Comparison of ENCODE assay signal across 8 cellular contexts in the genomic region with DNA sequence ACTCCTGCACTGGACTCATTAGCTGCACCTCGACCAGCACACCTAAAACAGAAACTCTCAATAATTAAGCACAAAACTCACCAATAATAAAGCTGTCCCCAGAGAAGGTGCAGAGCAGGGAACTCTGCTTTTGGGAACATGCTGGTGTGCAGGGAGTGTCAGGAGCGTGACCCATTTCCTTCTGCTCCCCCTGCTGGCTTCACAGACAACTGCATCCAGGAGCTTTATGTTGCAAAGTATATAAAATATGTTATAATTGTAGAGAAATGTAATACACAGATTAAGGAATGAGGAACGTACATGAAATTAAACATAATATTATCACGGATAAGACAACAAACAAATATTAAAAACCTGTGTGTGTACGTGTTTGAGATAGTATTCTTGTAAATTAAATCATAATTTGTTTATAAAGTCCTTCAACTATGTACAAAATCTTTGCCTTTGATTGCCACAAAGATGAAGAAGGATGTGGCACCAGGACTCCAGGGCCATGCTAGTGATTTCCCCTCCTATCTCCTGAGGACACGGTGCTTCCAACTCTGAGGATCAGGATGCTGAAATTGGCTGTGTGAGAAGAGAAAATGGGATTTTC.
A peak's percentile ranks its signal among the peaks of the same experiment; 100 is the strongest.
DNase-seq lines count a peak whose midpoint lies in the region; ATAC-seq and TF ChIP-seq lines count a peak whose summit lies in the region.

No MANE protein-coding gene starts in this region.

- no peak for TF ChIP-seq POLR2A in breast epithelium (IDR thresholded peaks at IDR 0.05)

- H3K36me3 ChIP-seq in BJ (ENCODE audit: control insufficient read depth, insufficient read depth, low read length): no peaks in the 10 kb centered on the region
- no peaks in the 10 kb centered on the region for H3K36me3 ChIP-seq in SK-N-MC (ENCODE audit: insufficient read depth, low read length)
- H3K36me3 ChIP-seq in breast epithelium: no peaks in the 10 kb centered on the region
- no peaks in the 10 kb centered on the region for H3K36me3 ChIP-seq in liver (ENCODE audit: control insufficient read depth in 4 of 4, insufficient read depth in 3 of 4, low read depth in 1 of 4, low read length in 3 of 4)

- H3K4me1 ChIP-seq in breast epithelium (no peaks in the 10 kb centered on the region), liver (ENCODE audit: control insufficient read depth in 4 of 4, insufficient read depth in 4 of 4, low read length in 3 of 4) (no peaks in the 10 kb centered on the region)

- intact Hi-C loops in breast epithelium (cut with DNase I; ENCODE audit: low total_unique reads): no loop called here

- 9% methylated on average over 6 of the region's 6 CpGs for WGBS in liver

- ATAC-seq in GM18867 (IDR thresholded peaks at IDR 0.05; ENCODE audit: unreplicated experiment): peak; percentile 70
- peak; percentile 50 for ATAC-seq in HG03520 (IDR thresholded peaks at IDR 0.05; ENCODE audit: unreplicated experiment)
- ATAC-seq in HG03432 (IDR thresholded peaks at IDR 0.05; ENCODE audit: unreplicated experiment): no peak

- H3K9me3 ChIP-seq in SK-N-MC (ENCODE audit: low read depth, low read length) (no peaks in the 10 kb centered on the region), breast epithelium (no peaks in the 10 kb centered on the region), liver (ENCODE audit: control insufficient read depth in 4 of 4, low read length in 3 of 4) (no peaks in the 10 kb centered on the region)

- TF ChIP-seq CTCF in BJ (IDR thresholded peaks at IDR 0.05; ENCODE audit: insufficient read depth, low read depth, low read length) (peak; percentile 91), breast epithelium (IDR thresholded peaks at IDR 0.05) (peak; percentile 28 to 68 (median 64)), liver (IDR thresholded peaks at IDR 0.05; ENCODE audit: low read depth, low read length, missing input control) (peak; percentile 82)

- H3K4me3 ChIP-seq in BJ (ENCODE audit: low read depth, low read length) (no peak overlapping the region), SK-N-MC (no peak overlapping the region), breast epithelium (no peak overlapping the region), liver (ENCODE audit: low read depth in 1 of 3, low read length in 3 of 3) (no peak overlapping the region)

- H3K27ac ChIP-seq in SK-N-MC (no peak overlapping the region), breast epithelium (no peak overlapping the region), liver (ENCODE audit: low read depth in 1 of 2, low read length in 2 of 2) (no peak overlapping the region)

- DNase-seq in BJ (ENCODE audit: low read depth) (no peak), SK-N-MC (ENCODE audit: low read depth, low spot score) (peak; percentile 1), breast epithelium (ENCODE audit: low spot score in 2 of 2) (no peak), stromal cell of bone marrow (ENCODE audit: low read depth) (peak; percentile 13)

- CTCF ChIA-PET in BJ (lab: Yijun Ruan, JAX): interaction anchor here (0.7 to 3.8 kb wide), 18 partner anchors 9 to 90 kb away, joined by 3 to 27 read pairs (median 4); a partner anchor contains a TSS

- POLR2A ChIA-PET in BJ (lab: Charles Lee): no interaction called here

- TF ChIP-seq RAD21 in liver (IDR thresholded peaks at IDR 0.05): peak; percentile 61 to 75

- H3K27me3 ChIP-seq in BJ (ENCODE audit: control insufficient read depth, insufficient read depth, low read length) (peaks cover 1% of the 10 kb centered on the region), breast epithelium (peaks cover 0 to 11% of the 10 kb centered on the region in 2 donors), liver (ENCODE audit: control insufficient read depth in 4 of 4, insufficient read depth in 4 of 4, low read length in 3 of 4) (peaks cover 0 to 8% (median 2%) of the 10 kb centered on the region in 4 donors)

- H3K9ac ChIP-seq in SK-N-MC (ENCODE audit: insufficient read length) (no peak overlapping the region), liver (ENCODE audit: low read depth in 1 of 2, low read length in 2 of 2) (no peak overlapping the region)

TF ChIP-seq in liver, 16 proteins besides CTCF, POLR2A, EP300 and RAD21:
- TF ChIP-seq FOXA1 (IDR thresholded peaks at IDR 0.05): no peak
- TF ChIP-seq, protein P1, sequence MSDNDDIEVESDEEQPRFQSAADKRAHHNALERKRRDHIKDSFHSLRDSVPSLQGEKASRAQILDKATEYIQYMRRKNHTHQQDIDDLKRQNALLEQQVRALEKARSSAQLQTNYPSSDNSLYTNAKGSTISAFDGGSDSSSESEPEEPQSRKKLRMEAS (IDR thresholded peaks at IDR 0.05): no peak
- TF ChIP-seq TAF1 (conservative IDR thresholded peaks at IDR 0.05): no peak
- TF ChIP-seq, protein P2, sequence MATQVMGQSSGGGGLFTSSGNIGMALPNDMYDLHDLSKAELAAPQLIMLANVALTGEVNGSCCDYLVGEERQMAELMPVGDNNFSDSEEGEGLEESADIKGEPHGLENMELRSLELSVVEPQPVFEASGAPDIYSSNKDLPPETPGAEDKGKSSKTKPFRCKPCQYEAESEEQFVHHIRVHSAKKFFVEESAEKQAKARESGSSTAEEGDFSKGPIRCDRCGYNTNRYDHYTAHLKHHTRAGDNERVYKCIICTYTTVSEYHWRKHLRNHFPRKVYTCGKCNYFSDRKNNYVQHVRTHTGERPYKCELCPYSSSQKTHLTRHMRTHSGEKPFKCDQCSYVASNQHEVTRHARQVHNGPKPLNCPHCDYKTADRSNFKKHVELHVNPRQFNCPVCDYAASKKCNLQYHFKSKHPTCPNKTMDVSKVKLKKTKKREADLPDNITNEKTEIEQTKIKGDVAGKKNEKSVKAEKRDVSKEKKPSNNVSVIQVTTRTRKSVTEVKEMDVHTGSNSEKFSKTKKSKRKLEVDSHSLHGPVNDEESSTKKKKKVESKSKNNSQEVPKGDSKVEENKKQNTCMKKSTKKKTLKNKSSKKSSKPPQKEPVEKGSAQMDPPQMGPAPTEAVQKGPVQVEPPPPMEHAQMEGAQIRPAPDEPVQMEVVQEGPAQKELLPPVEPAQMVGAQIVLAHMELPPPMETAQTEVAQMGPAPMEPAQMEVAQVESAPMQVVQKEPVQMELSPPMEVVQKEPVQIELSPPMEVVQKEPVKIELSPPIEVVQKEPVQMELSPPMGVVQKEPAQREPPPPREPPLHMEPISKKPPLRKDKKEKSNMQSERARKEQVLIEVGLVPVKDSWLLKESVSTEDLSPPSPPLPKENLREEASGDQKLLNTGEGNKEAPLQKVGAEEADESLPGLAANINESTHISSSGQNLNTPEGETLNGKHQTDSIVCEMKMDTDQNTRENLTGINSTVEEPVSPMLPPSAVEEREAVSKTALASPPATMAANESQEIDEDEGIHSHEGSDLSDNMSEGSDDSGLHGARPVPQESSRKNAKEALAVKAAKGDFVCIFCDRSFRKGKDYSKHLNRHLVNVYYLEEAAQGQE (IDR thresholded peaks at IDR 0.05): no peak
- no peak for TF ChIP-seq JUND (IDR thresholded peaks at IDR 0.05)
- no peak for TF ChIP-seq YY1 (IDR thresholded peaks at IDR 0.05)
- no peak for TF ChIP-seq RXRA (IDR thresholded peaks at IDR 0.05)
- no peak for TF ChIP-seq HNF4A (conservative IDR thresholded peaks at IDR 0.05)
- TF ChIP-seq, protein P3, sequence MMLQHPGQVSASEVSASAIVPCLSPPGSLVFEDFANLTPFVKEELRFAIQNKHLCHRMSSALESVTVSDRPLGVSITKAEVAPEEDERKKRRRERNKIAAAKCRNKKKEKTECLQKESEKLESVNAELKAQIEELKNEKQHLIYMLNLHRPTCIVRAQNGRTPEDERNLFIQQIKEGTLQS (IDR thresholded peaks at IDR 0.05): no peak
- TF ChIP-seq GABPA (IDR thresholded peaks at IDR 0.05 in 1 of 2, conservative IDR thresholded peaks at IDR 0.05 in 1 of 2): no peak
- TF ChIP-seq HNF4G (IDR thresholded peaks at IDR 0.05): no peak
- no peak for TF ChIP-seq SP1 (IDR thresholded peaks at IDR 0.05)
TF ChIP-seq in liver: peak in this region for 0.

Comparison
In these comparisons a context has a peak if more than half of its experiments do, and no peak if none do; other contexts are left out.
1. DNase-seq: peak in SK-N-MC (single experiment) and stromal cell of bone marrow (single experiment); none in BJ (single experiment) and breast epithelium (0 of 2).
2. Peak in every context shown above with its lines, with median percentiles within 50 percentile points of each other: CTCF ChIP-seq.